13 cellular contexts compared by ENCODE assay signal in genomic region chr11:2530855-2531200, GRCh38.
DNase-seq lines count a peak whose midpoint lies in the region; ATAC-seq and TF ChIP-seq lines count a peak whose summit lies in the region.
"Had no signal": no experiment of that assay in that cellular context is flagged by ENCODE, and none has a peak within 500 bp of the region (broad histone marks: within the 10 kb centered on the region; RNA-seq: fewer than 3 reads in every experiment).

No MANE protein-coding gene starts in this region.

- H3K9me3 ChIP-seq in left ventricle myocardium inferior (replicated peaks) (no peaks in the 10 kb centered on the region), ovary (no peaks in the 10 kb centered on the region), aorta (ENCODE audit: control insufficient read depth, low read length) (no peaks in the 10 kb centered on the region)
- H3K9me3 ChIP-seq: BE2C had no signal

- no peaks in the 10 kb centered on the region for H3K36me3 Mint-ChIP-seq in natural killer cell treated with Interleukin-12 subunit alpha and Interleukin-12 subunit beta and Interleukin-15 and Interleukin-18, amount 100 ng/mL, for 72 hours
- no peaks in the 10 kb centered on the region for H3K36me3 Mint-ChIP-seq in natural killer cell

- intact Hi-C loops in natural killer cell (cut with micrococcal nuclease): loop anchor here (1.0 kb wide), 1 partner anchor 103 kb away; no protein-coding TSS in a partner anchor
- intact Hi-C loops in left ventricle myocardium inferior (cut with micrococcal nuclease): no loop called here
- intact Hi-C loops in ovary (cut with DNase I): loop anchor here in 3 of 4 donors (1.0 to 10.0 kb wide), 3 partner anchors 164 to 564 kb away; partner anchors contain the start of gene KCNQ1OT1 (in 2 of the 3)
- intact Hi-C loops in aorta (cut with DNase I): loop anchor here in 1 of 2 donors (2.0 to 10.0 kb wide), 2 partner anchors 102 to 564 kb away; no protein-coding TSS in a partner anchor

- H3K36me3 ChIP-seq in left ventricle myocardium inferior (no peaks in the 10 kb centered on the region), ovary (no peaks in the 10 kb centered on the region), aorta (ENCODE audit: control insufficient read depth in 1 of 2, insufficient read depth in 2 of 2, low read length in 1 of 2) (no peaks in the 10 kb centered on the region)
- H3K36me3 ChIP-seq: BE2C had no signal

- H3K4me3 Mint-ChIP-seq in natural killer cell treated with Interleukin-12 subunit alpha and Interleukin-12 subunit beta and Interleukin-15 and Interleukin-18, amount 100 ng/mL, for 72 hours: no peak overlapping the region
- no peak overlapping the region for H3K4me3 Mint-ChIP-seq in natural killer cell
- H3K4me3 Mint-ChIP-seq: CD8-positive, alpha-beta T cell had no signal

- peaks cover 10 to 15% of the 10 kb centered on the region in 2 donors for H3K27me3 Mint-ChIP-seq in natural killer cell treated with Interleukin-12 subunit alpha and Interleukin-12 subunit beta and Interleukin-15 and Interleukin-18, amount 100 ng/mL, for 72 hours
- peaks cover 18 to 25% of the 10 kb centered on the region in 2 donors for H3K27me3 Mint-ChIP-seq in natural killer cell (ENCODE audit: low read depth in 2 of 2)

- no peak overlapping the region for H3K27ac Mint-ChIP-seq in natural killer cell treated with Interleukin-12 subunit alpha and Interleukin-12 subunit beta and Interleukin-15 and Interleukin-18, amount 100 ng/mL, for 72 hours
- H3K27ac Mint-ChIP-seq in natural killer cell: no peak overlapping the region
- H3K27ac Mint-ChIP-seq: CD8-positive, alpha-beta T cell had no signal

- no peaks in the 10 kb centered on the region for H3K9me3 Mint-ChIP-seq in natural killer cell treated with Interleukin-12 subunit alpha and Interleukin-12 subunit beta and Interleukin-15 and Interleukin-18, amount 100 ng/mL, for 72 hours
- no peaks in the 10 kb centered on the region for H3K9me3 Mint-ChIP-seq in natural killer cell
- H3K9me3 Mint-ChIP-seq: CD8-positive, alpha-beta T cell had no signal

- no peak for TF ChIP-seq EP300 in ovary (IDR thresholded peaks at IDR 0.05)

- DNase-seq in natural killer cell treated with Interleukin-12 subunit alpha and Interleukin-12 subunit beta and Interleukin-15 and Interleukin-18, amount 100 ng/mL, for 72 hours (ENCODE audit: low spot score): peak; percentile 46
- DNase-seq in natural killer cell (no peak), left ventricle myocardium inferior (peak; percentile 9), ovary (peak in 3 of 5 donors; percentile 11 to 37 (median 15)), aorta (peak; percentile 42 to 65), Ammon's horn (ENCODE audit: low spot score) (no peak), NCI-H1092 (lab: John Stamatoyannopoulos, UW) (no peak), kidney glomerular epithelial cell (lab: John Stamatoyannopoulos, UW) (no peak)
- DNase-seq: GDM1, NCI-H1694 treated with DMSO at 0.1 percent for 48 hours had no signal

- no peak overlapping the region for H3K27ac ChIP-seq in left ventricle myocardium inferior (replicated peaks)
- no peak overlapping the region for H3K27ac ChIP-seq in ovary
- no peak overlapping the region for H3K27ac ChIP-seq in aorta (ENCODE audit: low read depth in 1 of 2, low read length in 2 of 2)
- H3K27ac ChIP-seq: KMS-11 had no signal

- WGBS in ovary, 3 donors: 61 to 80% (median 77%) methylated on average over 10 of the region's 10 CpGs
- 78 to 83% methylated on average over 10 of the region's 10 CpGs for WGBS in aorta, 2 donors

- H3K4me3 ChIP-seq in left ventricle myocardium inferior: no peak overlapping the region
- H3K4me3 ChIP-seq in ovary: no peak overlapping the region
- H3K4me3 ChIP-seq in aorta (ENCODE audit: low read length in 2 of 2): no peak overlapping the region

- H3K4me1 ChIP-seq in left ventricle myocardium inferior: peaks cover 24% of the 10 kb centered on the region
- peaks cover 7% of the 10 kb centered on the region for H3K4me1 ChIP-seq in ovary (ENCODE audit: insufficient read depth)
- no peaks in the 10 kb centered on the region for H3K4me1 ChIP-seq in aorta (ENCODE audit: control insufficient read depth in 1 of 2, insufficient read depth in 2 of 2, low read length in 2 of 2)
- H3K4me1 ChIP-seq: BE2C had no signal

- peaks cover 14 to 15% of the 10 kb centered on the region in 2 donors for H3K4me1 Mint-ChIP-seq in natural killer cell treated with Interleukin-12 subunit alpha and Interleukin-12 subunit beta and Interleukin-15 and Interleukin-18, amount 100 ng/mL, for 72 hours (ENCODE audit: low read depth in 2 of 2)
- H3K4me1 Mint-ChIP-seq in natural killer cell: peaks cover 12 to 20% of the 10 kb centered on the region in 2 donors

- TF ChIP-seq CTCF in natural killer cell (IDR thresholded peaks at IDR 0.05) (no peak), left ventricle myocardium inferior (IDR thresholded peaks at IDR 0.05; ENCODE audit: borderline replicate concordance) (no peak), ovary (IDR thresholded peaks at IDR 0.05) (no peak)

- peaks cover under 1% of the 10 kb centered on the region for H3K27me3 ChIP-seq in left ventricle myocardium inferior (ENCODE audit: low read depth)
- H3K27me3 ChIP-seq in ovary: no peaks in the 10 kb centered on the region
- no peaks in the 10 kb centered on the region for H3K27me3 ChIP-seq in aorta (ENCODE audit: control insufficient read depth in 1 of 2, insufficient read depth in 2 of 2, low read length in 1 of 2)
- H3K27me3 ChIP-seq: BE2C had no signal

- no peak for TF ChIP-seq POLR2A in ovary (IDR thresholded peaks at IDR 0.05)

- ATAC-seq in natural killer cell treated with Interleukin-12 subunit alpha and Interleukin-12 subunit beta and Interleukin-15 and Interleukin-18, amount 100 ng/mL, for 72 hours: no peak
- ATAC-seq in natural killer cell (no peak), aorta (ENCODE audit: low FRiP score) (no peak)

Comparison
In these comparisons a context has a peak if more than half of its experiments do, and no peak if none do; other contexts are left out.
1. DNase-seq: peak in natural killer cell treated with Interleukin-12 subunit alpha and Interleukin-12 subunit beta and Interleukin-15 and Interleukin-18, amount 100 ng/mL, for 72 hours (single experiment), left ventricle myocardium inferior (single experiment), ovary (3 of 5) and aorta (2 of 2); none in natural killer cell (single experiment), Ammon's horn (single experiment), NCI-H1092 (single experiment) and kidney glomerular epithelial cell (single experiment).